In the genomic region with DNA sequence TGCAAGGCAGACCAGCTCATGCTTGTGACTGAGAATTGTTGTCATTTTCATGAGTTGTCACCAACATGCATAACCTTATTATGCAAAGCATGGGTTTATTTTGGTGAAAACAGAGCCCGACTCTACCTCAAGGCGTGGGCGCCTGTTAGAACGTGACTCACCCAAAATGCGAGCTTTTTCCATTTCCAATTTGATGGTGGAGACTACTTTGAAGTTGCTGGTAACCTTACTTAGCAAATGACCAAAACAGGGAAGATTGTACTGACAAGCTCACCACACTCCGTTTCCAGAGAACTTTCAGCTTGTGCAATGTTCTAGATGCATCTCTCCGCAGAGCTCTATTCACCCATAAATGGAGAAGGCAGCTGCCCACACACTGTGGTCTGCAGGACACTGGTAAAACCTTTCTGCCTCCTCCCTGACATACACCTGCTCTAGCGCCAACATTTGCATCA, we compare ENCODE assay signal across 11 cellular contexts.
DNase-seq lines count a peak whose midpoint lies in the region; ATAC-seq and TF ChIP-seq lines count a peak whose summit lies in the region.
"Had no signal": no experiment of that assay in that cellular context is flagged by ENCODE, and none has a peak within 500 bp of the region (broad histone marks: within the 10 kb centered on the region; RNA-seq: fewer than 3 reads in every experiment).

No MANE protein-coding gene starts in this region.

- DNase-seq in activated CD4-positive, alpha-beta T cell treated with anti-CD3 and anti-CD28 coated beads, Interleukin-2, amount 50 U/mL, for 48 hours, result peak; percentile 70 to 81
- DNase-seq in stimulated activated CD4-positive, alpha-beta T cell treated with anti-CD3 and anti-CD28 coated beads, Interleukin-4, amount 100 ng/mL, for 1 hour, result peak; percentile 58
- no peak for DNase-seq in ureter (ENCODE audit: low spot score)
- DNase-seq in NCI-H774 (lab: John Stamatoyannopoulos, UW), result no peak
- no peak for DNase-seq in esophagus muscularis mucosa (ENCODE audit: extremely low spot score)
- no peak for DNase-seq in NCI-H524 (lab: John Stamatoyannopoulos, UW)
- DNase-seq: KBM-7, natural killer cell had no signal

- 87% methylated on average over 8 of the region's 8 CpGs for WGBS in esophagus muscularis mucosa

- H3K9me3 ChIP-seq in esophagus muscularis mucosa, result no peaks in the 10 kb centered on the region

- intact Hi-C loops in esophagus muscularis mucosa (cut with DNase I), result no loop called here

- H3K4me3 ChIP-seq in esophagus muscularis mucosa, result no peak overlapping the region

- TF ChIP-seq EP300 in esophagus muscularis mucosa (IDR thresholded peaks at IDR 0.05), result no peak

- H3K27me3 ChIP-seq in esophagus muscularis mucosa, result peaks cover 0 to 40% (median 0%) of the 10 kb centered on the region in 4 donors

- H3K4me1 ChIP-seq in esophagus muscularis mucosa, result peaks cover 0 to 9% (median 7%) of the 10 kb centered on the region in 4 donors

- no peak for TF ChIP-seq CTCF in esophagus muscularis mucosa (IDR thresholded peaks at IDR 0.05)

- no peak overlapping the region for H3K27ac ChIP-seq in esophagus muscularis mucosa (replicated peaks in 1 of 4)
- H3K27ac ChIP-seq: epithelial cell of prostate had no signal

- ATAC-seq in GM18870 (IDR thresholded peaks at IDR 0.05; ENCODE audit: unreplicated experiment) (peak; percentile 77), HG02885 (IDR thresholded peaks at IDR 0.05; ENCODE audit: poor library complexity, unreplicated experiment) (peak; percentile 91)

- no peaks in the 10 kb centered on the region for H3K36me3 ChIP-seq in esophagus muscularis mucosa

- TF ChIP-seq POLR2A in esophagus muscularis mucosa (IDR thresholded peaks at IDR 0.05; ENCODE audit: low read depth), result no peak

Comparison
In these comparisons a context has a peak if more than half of its experiments do, and no peak if none do; other contexts are left out.
1. DNase-seq: peak in activated CD4-positive, alpha-beta T cell treated with anti-CD3 and anti-CD28 coated beads, Interleukin-2, amount 50 U/mL, for 48 hours (2 of 2) and stimulated activated CD4-positive, alpha-beta T cell treated with anti-CD3 and anti-CD28 coated beads, Interleukin-4, amount 100 ng/mL, for 1 hour (single experiment); none in ureter (single experiment), NCI-H774 (single experiment), esophagus muscularis mucosa (single experiment) and NCI-H524 (0 of 2).